In genomic region chr2:186424265-186424664, GRCh38 we compare ENCODE assay signal across 30 cellular contexts.
"Had no signal": no experiment of that assay in that cellular context is flagged by ENCODE, and none has a peak within 500 bp of the region (broad histone marks: within the 10 kb centered on the region; RNA-seq: fewer than 3 reads in every experiment).

No MANE protein-coding gene starts in this region.

- H3K4me3 Mint-ChIP-seq: activated CD4-positive, alpha-beta T cell treated with anti-CD3 and anti-CD28 coated beads for 36 hours; activated CD4-positive, alpha-beta T cell treated with anti-CD3 and anti-CD28 coated beads, Interleukin-2, amount 10 ng/mL, durations not matched to agents 7 days and 5 days; activated CD8-positive, alpha-beta T cell treated with anti-CD3 and anti-CD28 coated beads, Interleukin-2, amount 10 ng/mL, durations not matched to agents 7 days and 5 days; activated naive CD4-positive, alpha-beta T cell treated with anti-CD3 and anti-CD28 coated beads, Interleukin-2, amount 50 U/mL, for 24 hours; activated naive CD8-positive, alpha-beta T cell treated with anti-CD3 and anti-CD28 coated beads, Interleukin-2, amount 10 ng/mL, durations not matched to agents 7 days and 5 days; activated T-cell treated with anti-CD3 and anti-CD28 coated beads, Interleukin-2, amount 50 U/mL, for 24 hours; T-helper 1 cell treated with Interleukin-12 subunit alpha and Interleukin-12 subunit beta and Interleukin-4 antibody, amounts not matched to agents 30 μg/mL and 1 μg/mL, for 36 hours; T-helper 2 cell treated with Interferon-gamma antibody and Interleukin-4, amounts not matched to agents 5 μg/mL and 100 μg/mL, for 36 hours had no signal

- H3K4me3 ChIP-seq: adrenal gland, body of pancreas, breast epithelium, MG63, Peyer's patch, SJSA1 had no signal

- H3K4me1 ChIP-seq: breast epithelium, SJSA1 had no signal

- H3K27me3 Mint-ChIP-seq: activated CD4-positive, alpha-beta T cell treated with anti-CD3 and anti-CD28 coated beads for 36 hours; activated CD4-positive, alpha-beta T cell treated with anti-CD3 and anti-CD28 coated beads, Interleukin-2, amount 10 ng/mL, durations not matched to agents 7 days and 5 days; activated naive CD4-positive, alpha-beta T cell treated with anti-CD3 and anti-CD28 coated beads, Interleukin-2, amount 50 U/mL, for 24 hours; activated T-cell treated with anti-CD3 and anti-CD28 coated beads, Interleukin-2, amount 50 U/mL, for 24 hours had no signal

- H3K36me3 ChIP-seq: adrenal gland, breast epithelium, MG63, Peyer's patch, SJSA1 had no signal

- H3K4me2 ChIP-seq: SK-N-SH had no signal

- H3K27ac Mint-ChIP-seq: activated CD4-positive, alpha-beta T cell treated with anti-CD3 and anti-CD28 coated beads for 36 hours; activated CD4-positive, alpha-beta T cell treated with anti-CD3 and anti-CD28 coated beads, Interleukin-2, amount 10 ng/mL, durations not matched to agents 7 days and 5 days; activated CD8-positive, alpha-beta T cell treated with anti-CD3 and anti-CD28 coated beads, Interleukin-2, amount 10 ng/mL, durations not matched to agents 7 days and 5 days; activated naive CD4-positive, alpha-beta T cell treated with anti-CD3 and anti-CD28 coated beads, Interleukin-2, amount 50 U/mL, for 24 hours; activated naive CD8-positive, alpha-beta T cell treated with anti-CD3 and anti-CD28 coated beads, Interleukin-2, amount 10 ng/mL, durations not matched to agents 7 days and 5 days; activated T-cell treated with anti-CD3 and anti-CD28 coated beads, Interleukin-2, amount 50 U/mL, for 24 hours; activated T-helper 2 cell treated with anti-CD3 and anti-CD28 coated beads, Interferon-gamma antibody, Interleukin-2, Interleukin-4, amounts not matched to agents 10 μg/mL and 5 μg/mL and 100 μg/mL, durations not matched to agents 14 hours and 24 hours and 36 hours; T-helper 1 cell treated with Interleukin-12 subunit alpha and Interleukin-12 subunit beta and Interleukin-4 antibody, amounts not matched to agents 30 μg/mL and 1 μg/mL, for 36 hours; T-helper 2 cell treated with Interferon-gamma antibody and Interleukin-4, amounts not matched to agents 5 μg/mL and 100 μg/mL, for 36 hours had no signal

- H3K9me3 ChIP-seq: adrenal gland, body of pancreas, breast epithelium, MG63, Peyer's patch, SK-N-SH had no signal

- H3K27ac ChIP-seq: adrenal gland, body of pancreas, breast epithelium, SJSA1 had no signal

- H3K27me3 ChIP-seq: adrenal gland, body of pancreas, breast epithelium, MG63, Peyer's patch, SJSA1 had no signal

- H3K9me3 Mint-ChIP-seq: activated CD4-positive, alpha-beta T cell treated with anti-CD3 and anti-CD28 coated beads, Interleukin-2, amount 10 ng/mL, durations not matched to agents 7 days and 5 days; activated naive CD4-positive, alpha-beta T cell treated with anti-CD3 and anti-CD28 coated beads, Interleukin-2, amount 50 U/mL, for 24 hours; activated T-cell treated with anti-CD3 and anti-CD28 coated beads, Interleukin-2, amount 50 U/mL, for 24 hours; activated T-helper 2 cell treated with anti-CD3 and anti-CD28 coated beads, Interferon-gamma antibody, Interleukin-2, Interleukin-4, amounts not matched to agents 10 μg/mL and 5 μg/mL and 100 μg/mL, durations not matched to agents 14 hours and 24 hours and 36 hours; T-helper 1 cell treated with Interleukin-12 subunit alpha and Interleukin-12 subunit beta and Interleukin-4 antibody, amounts not matched to agents 30 μg/mL and 1 μg/mL, for 36 hours; T-helper 2 cell treated with Interferon-gamma antibody and Interleukin-4, amounts not matched to agents 5 μg/mL and 100 μg/mL, for 36 hours had no signal

- DNase-seq: activated CD4-positive, alpha-beta T cell treated with anti-CD3 and anti-CD28 coated beads for 36 hours; activated CD4-positive, alpha-beta T cell treated with anti-CD3 and anti-CD28 coated beads, Interleukin-2, amount 10 ng/mL, durations not matched to agents 7 days and 5 days; activated CD4-positive, alpha-beta T cell treated with anti-CD3 and anti-CD28 coated beads, Interleukin-2, amount 50 U/mL, for 48 hours; activated CD8-positive, alpha-beta T cell treated with anti-CD3 and anti-CD28 coated beads, Interleukin-2, amount 10 ng/mL, durations not matched to agents 7 days and 5 days; activated gamma-delta T cell; activated naive CD4-positive, alpha-beta T cell treated with Interleukin-2 at 50 U/mL for 16 hours; activated naive CD8-positive, alpha-beta T cell treated with anti-CD3 and anti-CD28 coated beads, Interleukin-2, amount 10 ng/mL, durations not matched to agents 7 days and 5 days; activated T-cell treated with anti-CD3 and anti-CD28 coated beads, Interleukin-2, amount 50 U/mL, for 24 hours; adrenal gland; body of pancreas; Karpas-422; MG63; NCI-H1048; NCI-H1105 treated with DMSO at 0.1 percent for 48 hours; NCI-H1436; NCI-H1694; NCI-H345; NCI-H524 treated with DMSO at 0.1 percent for 48 hours; PC-3; Peyer's patch; RPMI8226; SHP77 treated with DMSO at 0.1 percent for 48 hours; SK-N-SH had no signal

- ATAC-seq: activated CD4-positive, alpha-beta T cell treated with anti-CD3 and anti-CD28 coated beads for 36 hours; activated CD4-positive, CD25-positive, alpha-beta regulatory T cell treated with anti-CD3 and anti-CD28 coated beads, Interleukin-2, amount 50 U/mL, for 24 hours; activated CD8-positive, alpha-beta T cell treated with anti-CD3 and anti-CD28 coated beads, Interleukin-2, amount 10 ng/mL, durations not matched to agents 7 days and 5 days; body of pancreas; PC-3 had no signal

- H3K36me3 Mint-ChIP-seq: activated naive CD4-positive, alpha-beta T cell treated with anti-CD3 and anti-CD28 coated beads, Interleukin-2, amount 50 U/mL, for 24 hours had no signal

- H3K9ac ChIP-seq: SK-N-SH had no signal
